16 cellular contexts compared by ENCODE assay signal in the genomic region with DNA sequence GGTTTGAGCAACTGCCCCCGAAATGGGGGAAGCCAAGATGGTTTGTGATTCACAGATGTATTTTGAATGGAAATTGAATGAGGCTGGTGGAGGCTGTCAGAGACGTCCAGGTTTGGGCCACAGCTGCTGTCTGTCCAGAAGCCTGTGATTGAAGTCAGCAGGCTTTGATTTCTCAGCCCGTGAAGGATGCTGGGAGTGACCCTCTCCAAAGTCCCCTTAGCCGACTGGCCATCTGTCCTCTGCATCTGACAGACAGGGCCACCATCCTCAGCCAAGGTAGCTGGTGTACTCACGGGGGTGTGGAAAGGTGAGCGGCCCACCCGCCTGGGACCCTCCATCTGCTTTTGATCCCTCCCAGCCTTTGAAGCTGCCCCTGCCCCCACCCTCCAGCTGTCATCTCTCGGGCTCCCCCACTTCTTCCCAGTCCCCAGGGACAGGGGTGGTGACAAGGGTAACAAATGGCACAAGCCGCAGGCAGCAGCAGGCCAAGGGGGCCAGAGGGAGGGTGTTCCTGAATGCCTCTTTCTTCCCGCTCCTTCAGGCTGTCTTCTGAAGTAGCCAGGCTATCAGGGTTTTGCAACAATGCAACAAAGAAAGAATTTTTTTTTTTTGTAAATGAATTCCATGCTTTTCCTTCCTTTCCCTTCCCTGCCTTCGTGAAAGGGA.
DNase-seq lines count a peak whose midpoint lies in the region; ATAC-seq, FAIRE-seq and TF ChIP-seq lines count a peak whose summit lies in the region.
"Had no signal": no experiment of that assay in that cellular context is flagged by ENCODE, and none has a peak within 500 bp of the region (broad histone marks: within the 10 kb centered on the region; RNA-seq: fewer than 3 reads in every experiment).

No MANE protein-coding gene starts in this region.

- H3K27ac Mint-ChIP-seq in T-helper 2 cell treated with Interferon-gamma antibody and Interleukin-4, amounts not matched to agents 5 μg/mL and 100 μg/mL, for 36 hours = no peak overlapping the region
- H3K27ac Mint-ChIP-seq: stimulated activated naive B cell treated with anti-CD40 and anti-IgM and Interleukin-4, amounts not matched to agents 10 μg/mL and 1 μg/mL and 100 μg/mL, for 72 hours had no signal

- no peaks in the 10 kb centered on the region for H3K36me3 ChIP-seq in H1 (ENCODE audit: control insufficient read depth in 2 of 4, insufficient read depth in 4 of 4, low read length in 3 of 4)
- no peaks in the 10 kb centered on the region for H3K36me3 ChIP-seq in prostate gland
- H3K36me3 ChIP-seq: adrenal gland, transverse colon had no signal

- no peak overlapping the region for H2BK12ac ChIP-seq in H1 (ENCODE audit: low read depth, low read length)

- no peaks in the 10 kb centered on the region for H3K79me1 ChIP-seq in H1 (ENCODE audit: low read depth, low read length)

- H4K91ac ChIP-seq in H1 (replicated peaks; ENCODE audit: insufficient read length, low read length) = no peak overlapping the region

- no peak overlapping the region for H3K4me2 ChIP-seq in H1 (ENCODE audit: insufficient read depth in 1 of 2, low read depth in 2 of 2, low read length in 2 of 2)

- TF ChIP-seq RAD21 in H1 (IDR thresholded peaks at IDR 0.05 in 1 of 2, conservative IDR thresholded peaks at IDR 0.05 in 1 of 2; ENCODE audit: low read depth in 2 of 2, low read length in 2 of 2) = no peak

- H3K9me3 ChIP-seq in H1 (ENCODE audit: insufficient read depth in 2 of 2, low read depth in 1 of 2, low read length in 1 of 2) (no peaks in the 10 kb centered on the region; a peak in 2 of 4 replicates), prostate gland (no peaks in the 10 kb centered on the region)
- H3K9me3 ChIP-seq: adrenal gland had no signal

- H3K9ac ChIP-seq in H1 (replicated peaks in 1 of 4; ENCODE audit: extremely low read depth in 1 of 4, low read depth in 3 of 4, low read length in 3 of 4) = no peak overlapping the region

- H3K56ac ChIP-seq in H1 (replicated peaks; ENCODE audit: insufficient read length, low read depth, low read length) = no peak overlapping the region

- peaks cover 50% of the 10 kb centered on the region for H3K27me3 Mint-ChIP-seq in T-helper 2 cell treated with Interferon-gamma antibody and Interleukin-4, amounts not matched to agents 5 μg/mL and 100 μg/mL, for 36 hours (ENCODE audit: low read depth)

- H2BK120ac ChIP-seq in H1 (replicated peaks; ENCODE audit: low read depth, low read length) = no peak overlapping the region

- no peak overlapping the region for H2BK5ac ChIP-seq in H1 (ENCODE audit: low read depth, low read length)

- no peak overlapping the region for H2AK5ac ChIP-seq in H1 (ENCODE audit: low read depth, low read length)

- ATAC-seq in HG03565 (IDR thresholded peaks at IDR 0.05; ENCODE audit: unreplicated experiment) (no peak), left colon (no peak), HG02938 (IDR thresholded peaks at IDR 0.05; ENCODE audit: unreplicated experiment) (no peak)

- TF ChIP-seq POLR2A in H1 (IDR thresholded peaks at IDR 0.05; ENCODE audit: control extremely low read depth in 1 of 2, low read depth in 2 of 2, low read length in 2 of 2) = no peak
- no peak for TF ChIP-seq POLR2A in prostate gland (IDR thresholded peaks at IDR 0.05)

- H4K20me1 ChIP-seq in H1 (replicated peaks in 1 of 2; ENCODE audit: control insufficient read depth in 1 of 2, insufficient read depth in 2 of 2, low read length in 2 of 2) = no peaks in the 10 kb centered on the region

- H3K36me3 Mint-ChIP-seq in T-helper 2 cell treated with Interferon-gamma antibody and Interleukin-4, amounts not matched to agents 5 μg/mL and 100 μg/mL, for 36 hours (ENCODE audit: low read depth) = peaks cover 3% of the 10 kb centered on the region
- H3K36me3 Mint-ChIP-seq: CD4-positive, alpha-beta memory T cell had no signal

- H2AFZ ChIP-seq in H1 (ENCODE audit: low read length) = peak overlapping the region; percentile 83; the same call in 1 of the 2 replicates

- H3K23me2 ChIP-seq in H1 (ENCODE audit: low read depth, low read length) = no peaks in the 10 kb centered on the region

- H3K27me3 ChIP-seq in H1 (replicated peaks in 1 of 4; ENCODE audit: control insufficient read depth in 3 of 4, extremely low read depth in 1 of 4, insufficient read depth in 3 of 4, low read length in 3 of 4) (no peaks in the 10 kb centered on the region), prostate gland (replicated peaks; ENCODE audit: insufficient read depth) (no peaks in the 10 kb centered on the region)
- H3K27me3 ChIP-seq: adrenal gland had no signal

- H4K8ac ChIP-seq in H1 (ENCODE audit: extremely low read depth, insufficient read depth, low read length) = 0 out of 2 replicates have a peak overlapping the region, but pooled peaks have one; percentile 12

- no peak overlapping the region for H3K4me3 ChIP-seq in H1 (ENCODE audit: extremely low read depth in 1 of 4, insufficient read depth in 2 of 4, low read depth in 3 of 4, low read length in 4 of 4)
- H3K4me3 ChIP-seq in prostate gland = no peak overlapping the region
- H3K4me3 ChIP-seq: adrenal gland, transverse colon had no signal

- no peak overlapping the region; the same call in 1 of the 2 replicates for H3K18ac ChIP-seq in H1 (ENCODE audit: extremely low read depth, low read length)

- TF ChIP-seq CTCF in H1 (IDR thresholded peaks at IDR 0.05; ENCODE audit: control extremely low read depth in 1 of 3, insufficient read depth in 1 of 3, low read depth in 1 of 3, low read length in 3 of 3) (no peak), prostate gland (IDR thresholded peaks at IDR 0.05) (no peak)

- TF ChIP-seq EP300 in H1 (IDR thresholded peaks at IDR 0.05; ENCODE audit: borderline replicate concordance in 1 of 2, low read depth in 2 of 2, low read length in 2 of 2) = no peak

- H3K4me1 Mint-ChIP-seq in T-helper 2 cell treated with Interferon-gamma antibody and Interleukin-4, amounts not matched to agents 5 μg/mL and 100 μg/mL, for 36 hours (ENCODE audit: low read depth) = peaks cover 23% of the 10 kb centered on the region

- 78% methylated on average over 11 of the region's 11 CpGs; no CpG with 5 or more reads in 1 of the 2 experiments for WGBS in H1 (ENCODE audit: extremely low coverage in 1 of 2, insufficient coverage in 1 of 2, insufficient read length in 1 of 2, insufficient replicate concordance in 2 of 2, low coverage in 1 of 2, low lambda C conversion rate in 2 of 2, missing lambda C conversion rate in 1 of 2), 2 experiments
- 63% methylated on average over 11 of the region's 11 CpGs for WGBS in prostate gland

- H4K5ac ChIP-seq in H1 (ENCODE audit: insufficient read length, low read depth, low read length) = no peak overlapping the region

- H3K79me2 ChIP-seq in H1 (ENCODE audit: control insufficient read depth in 1 of 2, insufficient read depth in 2 of 2, low read length in 2 of 2) = no peaks in the 10 kb centered on the region

- 0 out of 2 replicates have a peak overlapping the region, but pooled peaks have one; percentile 21 for H2BK20ac ChIP-seq in H1 (ENCODE audit: low read length)

- H3K27ac ChIP-seq in H1 (ENCODE audit: low read depth, low read length) (no peak overlapping the region), prostate gland (peak overlapping the region; percentile 12 to 35)
- H3K27ac ChIP-seq: adrenal gland, transverse colon had no signal

- peaks cover 14% of the 10 kb centered on the region for H3K9me3 Mint-ChIP-seq in T-helper 2 cell treated with Interferon-gamma antibody and Interleukin-4, amounts not matched to agents 5 μg/mL and 100 μg/mL, for 36 hours

- FAIRE-seq in H1 (lab: Jason Lieb, UNC) = no peak
- FAIRE-seq: endometrium had no signal

- H3K14ac ChIP-seq in H1 (ENCODE audit: insufficient read length) = no peak overlapping the region

- H3K4me3 Mint-ChIP-seq in T-helper 2 cell treated with Interferon-gamma antibody and Interleukin-4, amounts not matched to agents 5 μg/mL and 100 μg/mL, for 36 hours = peak overlapping the region; percentile 65
- H3K4me3 Mint-ChIP-seq: CD4-positive, alpha-beta memory T cell; stimulated activated naive B cell treated with anti-CD40 and anti-IgM and Interleukin-4, amounts not matched to agents 10 μg/mL and 1 μg/mL and 100 μg/mL, for 72 hours had no signal

- H2BK15ac ChIP-seq in H1 (ENCODE audit: low read length) = no peak overlapping the region

- POLR2A ChIA-PET in H1 (lab: Charles Lee; ENCODE audit: partially characterized antibody) = no interaction called here

- H3K4ac ChIP-seq in H1 (replicated peaks; ENCODE audit: insufficient read length, low read depth, low read length) = no peak overlapping the region

- intact Hi-C loops in prostate gland (cut with DNase I) = no loop called here
- intact Hi-C loops in left colon (cut with DNase I, micrococcal nuclease) = no loop called here

- CTCF ChIA-PET in H1 (lab: Charles Lee; ENCODE audit: partially characterized antibody) = interaction anchor here (0.6 to 1.6 kb wide), 9 partner anchors 10 to 292 kb away, joined by 3 to 7 read pairs (median 4); no protein-coding TSS in a partner anchor

- no peak for DNase-seq in T-helper 2 cell treated with Interferon-gamma antibody and Interleukin-4, amounts not matched to agents 5 μg/mL and 100 μg/mL, for 36 hours (ENCODE audit: low spot score)
- DNase-seq in T-helper 2 cell = no peak
- DNase-seq in NCI-H2171 (lab: John Stamatoyannopoulos, UW) = peak; percentile 100
- no peak for DNase-seq in H1 (ENCODE audit: low read depth in 1 of 2, low spot score in 2 of 2)
- no peak for DNase-seq in prostate gland (ENCODE audit: low spot score)
- DNase-seq in left colon = no peak
- DNase-seq: activated T-cell treated with anti-CD3 and anti-CD28 coated beads, Interleukin-2, amount 50 U/mL, for 1 hour; adrenal gland; CD4-positive, alpha-beta memory T cell; left cardiac atrium; NCI-H2227 treated with DMSO at 0.1 percent for 48 hours; stimulated activated naive B cell treated with anti-CD40 and anti-IgM and Interleukin-4, amounts not matched to agents 10 μg/mL and 1 μg/mL and 100 μg/mL, for 72 hours; transverse colon had no signal

- no peak overlapping the region for H3K23ac ChIP-seq in H1 (ENCODE audit: insufficient read length)

- H3K4me1 ChIP-seq in H1 (replicated peaks in 1 of 4; ENCODE audit: control insufficient read depth in 3 of 4, insufficient read depth in 4 of 4, low read length in 3 of 4) (peaks cover 3 to 8% (median 4%) of the 10 kb centered on the region in 4 experiments; a peak in 5 of 7 replicates), prostate gland (replicated peaks) (no peaks in the 10 kb centered on the region)
- H3K4me1 ChIP-seq: adrenal gland, transverse colon had no signal

TF ChIP-seq in H1, 55 proteins besides CTCF, POLR2A, EP300 and RAD21 (continues in another document):
- TF ChIP-seq GTF2F1 (IDR thresholded peaks at IDR 0.05; ENCODE audit: borderline replicate concordance, low read depth, low read length) (no peak), TEAD4 (IDR thresholded peaks at IDR 0.05; ENCODE audit: low read depth, low read length) (no peak), NRF1 (IDR thresholded peaks at IDR 0.05; ENCODE audit: low read depth, low read length) (no peak), YY1 (IDR thresholded peaks at IDR 0.05; ENCODE audit: low read depth, low read length) (no peak), KDM4A (IDR thresholded peaks at IDR 0.05; ENCODE audit: low read depth, low read length, severe bottlenecking) (no peak), SP2 (IDR thresholded peaks at IDR 0.05; ENCODE audit: low read length) (no peak), SAP30 (IDR thresholded peaks at IDR 0.05; ENCODE audit: insufficient read depth, insufficient replicate concordance, low read length) (no peak), POLR2AphosphoS5 (IDR thresholded peaks at IDR 0.05; ENCODE audit: low read depth, low read length) (no peak)
